Comparison of ENCODE assay signal across 24 cellular contexts in genomic region chr2:159737917-159738296, GRCh38. TPM values are rescaled to one million over a fixed set of nuclear protein-coding genes. Genes with fewer than 3 reads are reported as not detected.
DNase-seq lines count a peak whose midpoint lies in the region; ATAC-seq, FAIRE-seq and TF ChIP-seq lines count a peak whose summit lies in the region.
"Had no signal": no experiment of that assay in that cellular context is flagged by ENCODE, and none has a peak within 500 bp of the region (broad histone marks: within the 10 kb centered on the region; RNA-seq: fewer than 3 reads in every experiment).

No MANE protein-coding gene starts in this region.

- H2AFZ ChIP-seq in keratinocyte (ENCODE audit: control insufficient read depth, low read length), result no peak overlapping the region

- in situ Hi-C loops in Panc1 (cut with HindIII; ENCODE audit: low pct_unique_long_range_greater_than_20kb, low sequenced_read_pairs), result no loop called here

- no peaks in the 10 kb centered on the region for H3K4me1 Mint-ChIP-seq in endothelial cell (ENCODE audit: unreplicated experiment)
- H3K4me1 Mint-ChIP-seq in stimulated activated effector memory CD8-positive, alpha-beta T cell treated with anti-CD3 and anti-CD28 coated beads, Interleukin-12 subunit alpha, Interleukin-12 subunit beta, amount 100 ng/mL, for 72 hours, result peaks cover 32% of the 10 kb centered on the region

- no peaks in the 10 kb centered on the region for H3K27me3 ChIP-seq in Panc1 (ENCODE audit: control insufficient read depth, insufficient read depth, low read length)
- H3K27me3 ChIP-seq in keratinocyte (ENCODE audit: control insufficient read depth, extremely low read depth, insufficient read depth, low read length), result no peaks in the 10 kb centered on the region
- H3K27me3 ChIP-seq: BE2C, gastrocnemius medialis had no signal

- H3K27me3 Mint-ChIP-seq in endothelial cell (ENCODE audit: unreplicated experiment), result peaks cover 1% of the 10 kb centered on the region
- H3K27me3 Mint-ChIP-seq: activated CD8-positive, alpha-beta memory T cell treated with anti-CD3 and anti-CD28 coated beads, Interleukin-2, amount 10 ng/mL, durations not matched to agents 7 days and 5 days; activated naive CD4-positive, alpha-beta T cell treated with anti-CD3 and anti-CD28 coated beads, Interleukin-2, amount 10 ng/mL, durations not matched to agents 7 days and 5 days; brain; progenitor cell of endocrine pancreas; T-cell had no signal

- peaks cover 15% of the 10 kb centered on the region for H3K36me3 Mint-ChIP-seq in endothelial cell (ENCODE audit: low read depth, unreplicated experiment)
- H3K36me3 Mint-ChIP-seq in stimulated activated effector memory CD8-positive, alpha-beta T cell treated with anti-CD3 and anti-CD28 coated beads, Interleukin-12 subunit alpha, Interleukin-12 subunit beta, amount 100 ng/mL, for 72 hours, result peaks cover 76% of the 10 kb centered on the region

- DNase-seq in Panc1 (ENCODE audit: low read depth, low spot score), result no peak
- DNase-seq in endothelial cell (ENCODE audit: low spot score), result no peak
- DNase-seq in keratinocyte (ENCODE audit: low read depth, low spot score), result no peak
- no peak for DNase-seq in stimulated activated effector memory CD8-positive, alpha-beta T cell treated with anti-CD3 and anti-CD28 coated beads, Interleukin-12 subunit alpha, Interleukin-12 subunit beta, amount 100 ng/mL, for 72 hours (ENCODE audit: low spot score in 2 of 2)
- no peak for DNase-seq in HEK293T (ENCODE audit: extremely low spot score)
- DNase-seq in HTR-8/SVneo (ENCODE audit: insufficient read length, low spot score), result no peak
- DNase-seq in activated CD8-positive, alpha-beta memory T cell treated with anti-CD3 and anti-CD28 coated beads, Interleukin-2, amount 50 U/mL, for 4 hours, result no peak
- DNase-seq: activated CD4-positive, alpha-beta T cell treated with anti-CD3 and anti-CD28 coated beads, Interleukin-2, amount 50 U/mL, for 4 hours; activated CD4-positive, CD25-positive, alpha-beta regulatory T cell; activated CD8-positive, alpha-beta memory T cell treated with anti-CD3 and anti-CD28 coated beads, Interleukin-2, amount 10 ng/mL, durations not matched to agents 7 days and 5 days; activated naive CD4-positive, alpha-beta T cell treated with anti-CD3 and anti-CD28 coated beads, Interleukin-2, amount 10 ng/mL, durations not matched to agents 7 days and 5 days; BE2C; DMS 273 treated with DMSO at 0.1 percent for 48 hours; gastrocnemius medialis; hypothalamus; NCI-H146; NCI-H2107; NCI-H446; stimulated activated CD4-positive, alpha-beta T cell treated with anti-CD3 and anti-CD28 coated beads, Interleukin-4, amount 100 ng/mL, for 24 hours; T-cell; trophoblast cell had no signal

- intact Hi-C loops in Panc1 (cut with micrococcal nuclease; ENCODE audit: unreplicated experiment), result no loop called here

- H3K4me3 ChIP-seq in Panc1 (ENCODE audit: low read depth in 2 of 2, low read length in 2 of 2) (no peak overlapping the region), keratinocyte (ENCODE audit: control insufficient read depth in 2 of 3, extremely low read depth in 1 of 3, insufficient read depth in 2 of 3, low read depth in 1 of 3, low read length in 3 of 3) (no peak overlapping the region)
- H3K4me3 ChIP-seq: gastrocnemius medialis had no signal

- POLR2A ChIA-PET in Panc1 (lab: Charles Lee) (no interaction called here), HEK293T (lab: Yijun Ruan, JAX) (no interaction called here)

- H3K4me1 ChIP-seq in Panc1 (ENCODE audit: control insufficient read depth, insufficient read depth, low read length) (no peaks in the 10 kb centered on the region), keratinocyte (ENCODE audit: control insufficient read depth, extremely low read depth, insufficient read depth, low read length) (peaks cover 39% of the 10 kb centered on the region)
- H3K4me1 ChIP-seq: BE2C had no signal

- no TSS peak for BruUV-seq in Panc1 (replicated peaks; lab: Mats Ljungman, UMichigan)

- no peak overlapping the region for H3K9ac ChIP-seq in keratinocyte (ENCODE audit: control insufficient read depth, extremely low read depth, insufficient read depth, low read length)

- CTCF ChIA-PET in Panc1 (lab: Charles Lee) (no interaction called here), HEK293T (lab: Yijun Ruan, JAX) (no interaction called here)

- no peak overlapping the region for H3K4me2 ChIP-seq in keratinocyte (ENCODE audit: control insufficient read depth, extremely low read depth, insufficient read depth, low read depth, low read length)

- H4K20me1 ChIP-seq in keratinocyte (ENCODE audit: control insufficient read depth, extremely low read depth, insufficient read depth, low read length), result peaks cover 17% of the 10 kb centered on the region

- dilution Hi-C loops in keratinocyte (cut with MboI; ENCODE audit: extremely low pct_ligation_motif_present, low sequenced_read_pairs), result no loop called here

- no peaks in the 10 kb centered on the region for H3K9me3 Mint-ChIP-seq in endothelial cell (ENCODE audit: unreplicated experiment)
- H3K9me3 Mint-ChIP-seq in stimulated activated effector memory CD8-positive, alpha-beta T cell treated with anti-CD3 and anti-CD28 coated beads, Interleukin-12 subunit alpha, Interleukin-12 subunit beta, amount 100 ng/mL, for 72 hours, result no peaks in the 10 kb centered on the region
- H3K9me3 Mint-ChIP-seq: activated naive CD4-positive, alpha-beta T cell treated with anti-CD3 and anti-CD28 coated beads, Interleukin-2, amount 10 ng/mL, durations not matched to agents 7 days and 5 days; brain; T-cell had no signal

- FAIRE-seq in keratinocyte (lab: Jason Lieb, UNC) (no peak), HTR-8/SVneo (lab: Jason Lieb, UNC) (no peak)

- peaks cover 4% of the 10 kb centered on the region for H3K9me1 ChIP-seq in keratinocyte (ENCODE audit: control insufficient read depth, extremely low read depth, insufficient read depth, low read length)

- no peaks in the 10 kb centered on the region for H3K9me3 ChIP-seq in Panc1 (ENCODE audit: control insufficient read depth, insufficient read depth, low read depth, low read length)
- no peaks in the 10 kb centered on the region for H3K9me3 ChIP-seq in keratinocyte (ENCODE audit: control insufficient read depth, low read depth, low read length)
- H3K9me3 ChIP-seq: BE2C, gastrocnemius medialis had no signal

- peak overlapping the region; percentile 36 for H3K27ac Mint-ChIP-seq in endothelial cell (ENCODE audit: unreplicated experiment)
- H3K27ac Mint-ChIP-seq in stimulated activated effector memory CD8-positive, alpha-beta T cell treated with anti-CD3 and anti-CD28 coated beads, Interleukin-12 subunit alpha, Interleukin-12 subunit beta, amount 100 ng/mL, for 72 hours, result peak overlapping the region; percentile 68
- H3K27ac Mint-ChIP-seq: activated CD8-positive, alpha-beta memory T cell treated with anti-CD3 and anti-CD28 coated beads, Interleukin-2, amount 10 ng/mL, durations not matched to agents 7 days and 5 days; activated naive CD4-positive, alpha-beta T cell treated with anti-CD3 and anti-CD28 coated beads, Interleukin-2, amount 10 ng/mL, durations not matched to agents 7 days and 5 days had no signal

- H3K79me2 ChIP-seq in keratinocyte (ENCODE audit: control insufficient read depth, insufficient read depth, low read length), result peaks cover 86% of the 10 kb centered on the region

- ATAC-seq in Panc1 (0 out of 2 replicates have a peak, but pooled peaks have one; percentile 35), HG03442 (IDR thresholded peaks at IDR 0.05; ENCODE audit: unreplicated experiment) (no peak)
- ATAC-seq in stimulated activated effector memory CD8-positive, alpha-beta T cell treated with anti-CD3 and anti-CD28 coated beads, Interleukin-12 subunit alpha, Interleukin-12 subunit beta, amount 100 ng/mL, for 72 hours, result no peak
- ATAC-seq: activated CD8-positive, alpha-beta memory T cell treated with anti-CD3 and anti-CD28 coated beads, Interleukin-2, amount 10 ng/mL, durations not matched to agents 7 days and 5 days; T-cell had no signal

- TF ChIP-seq CTCF in Panc1 (IDR thresholded peaks at IDR 0.05) (no peak), endothelial cell (IDR thresholded peaks at IDR 0.05; ENCODE audit: unreplicated experiment) (no peak), keratinocyte (optimal IDR thresholded peaks at IDR 0.05 in 1 of 3, IDR thresholded peaks at IDR 0.05 in 1 of 3, conservative IDR thresholded peaks at IDR 0.05 in 1 of 3; ENCODE audit: extremely low read depth in 1 of 3, insufficient read depth in 2 of 3, low read length in 3 of 3) (no peak)

- no peak overlapping the region for H3K27ac ChIP-seq in Panc1 (ENCODE audit: low read length)
- H3K27ac ChIP-seq in keratinocyte (ENCODE audit: control insufficient read depth, insufficient read depth, low read length), result peak overlapping the region; percentile 60

- no peak overlapping the region for H3K4me3 Mint-ChIP-seq in endothelial cell (ENCODE audit: unreplicated experiment)
- no peak overlapping the region for H3K4me3 Mint-ChIP-seq in stimulated activated effector memory CD8-positive, alpha-beta T cell treated with anti-CD3 and anti-CD28 coated beads, Interleukin-12 subunit alpha, Interleukin-12 subunit beta, amount 100 ng/mL, for 72 hours
- H3K4me3 Mint-ChIP-seq: activated CD8-positive, alpha-beta memory T cell treated with anti-CD3 and anti-CD28 coated beads, Interleukin-2, amount 10 ng/mL, durations not matched to agents 7 days and 5 days; activated naive CD4-positive, alpha-beta T cell treated with anti-CD3 and anti-CD28 coated beads, Interleukin-2, amount 10 ng/mL, durations not matched to agents 7 days and 5 days; brain; T-cell had no signal

- peaks cover 26% of the 10 kb centered on the region for H3K36me3 ChIP-seq in Panc1 (ENCODE audit: control insufficient read depth, insufficient read depth, low read length)
- peaks cover 15 to 29% of the 10 kb centered on the region in 2 experiments for H3K36me3 ChIP-seq in keratinocyte (ENCODE audit: control insufficient read depth in 2 of 2, extremely low read depth in 1 of 2, insufficient read depth in 2 of 2, low read length in 2 of 2)
- H3K36me3 ChIP-seq: gastrocnemius medialis had no signal

TF ChIP-seq in HEK293T, 16 proteins besides CTCF, POLR2A, EP300 and RAD21:
- TF ChIP-seq TARDBP (IDR thresholded peaks at IDR 0.05), result no peak
TF ChIP-seq in HEK293T: peak in this region for 0.

RNA-seq across cellular contexts. Expression of gene MARCHF7, which starts 25.6 kb away (rescaled TPM):
- 85.7 TPM for total RNA-seq in Panc1 (2021; ENCODE audit: unreplicated experiment)
- 43.0 TPM for polyA plus RNA-seq in Panc1 (2012; ENCODE audit: insufficient read length)
- 101 TPM for total RNA-seq in endothelial cell (ENCODE audit: unreplicated experiment)
- polyA plus RNA-seq in keratinocyte, result 52.0 to 89.4 TPM (median 52.9 TPM) in 3 replicates
- polyA plus RNA-seq in keratinocyte (2011; ENCODE audit: low read depth), result 100.0 TPM
- polyA plus RNA-seq in keratinocyte (2011; cell fraction: cytosol; rRNA removed), result 27.6 and 68.4 TPM in 2 replicates
- 90.1 and 127 TPM in 2 replicates for polyA plus RNA-seq in keratinocyte (2011; cell fraction: nucleus; rRNA removed)
- polyA plus RNA-seq in keratinocyte (2012; ENCODE audit: low replicate concordance), result 69.9 and 70.9 TPM in 2 replicates
- polyA minus RNA-seq in keratinocyte, result 16.1 to 70.5 TPM (median 33.6 TPM) in 3 replicates
- polyA minus RNA-seq in keratinocyte (2011; cell fraction: cytosol; rRNA and poly(A)+ RNA removed), result 44.9 TPM
- polyA minus RNA-seq in keratinocyte (2011; cell fraction: nucleus; rRNA and poly(A)+ RNA removed), result 58.0 and 123 TPM in 2 replicates
